In genomic region chr14:104636846-104637545, GRCh38 we compare ENCODE assay signal across 9 cellular contexts. TPM values are rescaled to one million over a fixed set of nuclear protein-coding genes. Genes with fewer than 3 reads are reported as not detected.
"Had no signal": no experiment of that assay in that cellular context is flagged by ENCODE, and none has a peak within 500 bp of the region (broad histone marks: within the 10 kb centered on the region; RNA-seq: fewer than 3 reads in every experiment).

No MANE protein-coding gene starts in this region.

RNA-seq across cellular contexts. Expression of gene TMEM179, which starts 32.4 kb away (rescaled TPM):
- total RNA-seq: LHCN-M2, MCF 10A, OCI-LY7, PC-9, Right ventricle myocardium inferior, RPMI7951, SJCRH30 had no signal

RNA-seq across cellular contexts. Expression of gene C14orf180, which starts 57.4 kb away (rescaled TPM):
- total RNA-seq: LHCN-M2, MCF 10A, NCI-H460, OCI-LY7, PC-9, RPMI7951, SJCRH30, SK-MEL-5 had no signal
